ENCODE assay signal across 22 cellular contexts in the genomic region with DNA sequence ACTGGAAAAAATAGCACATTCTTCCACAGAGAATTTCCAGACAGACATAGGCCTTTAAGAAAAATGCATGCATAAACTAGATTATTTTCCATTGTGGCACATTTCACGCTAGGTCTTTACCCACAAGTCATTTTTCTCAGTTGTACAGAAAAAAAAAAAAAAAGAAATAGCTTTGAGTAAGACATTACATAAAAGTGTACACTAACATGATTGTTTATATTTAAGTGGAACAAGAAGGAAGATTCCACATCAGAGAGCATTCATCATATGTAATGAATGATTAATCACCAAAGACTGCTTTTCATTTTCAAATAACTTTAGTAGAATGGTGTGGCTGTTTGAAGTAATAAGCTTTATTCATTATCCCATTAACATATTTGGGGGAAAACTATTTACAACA.
"Had no signal": no experiment of that assay in that cellular context is flagged by ENCODE, and none has a peak within 500 bp of the region (broad histone marks: within the 10 kb centered on the region; RNA-seq: fewer than 3 reads in every experiment).

No MANE protein-coding gene starts in this region.

- ATAC-seq: stimulated activated effector memory CD8-positive, alpha-beta T cell treated with anti-CD3 and anti-CD28 coated beads, Interleukin-12 subunit alpha, Interleukin-12 subunit beta, amount 100 ng/mL, for 72 hours; stimulated activated memory B cell treated with anti-CD40 and anti-IgM and Interleukin-4, amounts not matched to agents 10 μg/mL and 1 μg/mL and 100 μg/mL, for 72 hours; stimulated activated naive B cell treated with anti-CD40 and anti-IgM and Interleukin-4, amounts not matched to agents 10 μg/mL and 1 μg/mL and 100 μg/mL, for 72 hours; stimulated activated naive CD8-positive, alpha-beta T cell treated with anti-CD3 and anti-CD28 coated beads, Interleukin-15, amount 100 ng/mL, for 72 hours; stimulated activated naive CD8-positive, alpha-beta T cell treated with anti-CD3 and anti-CD28 coated beads, Interleukin-15, Interleukin-2, amounts not matched to agents 100 U/mL and 50 U/mL, for 24 hours; upper lobe of right lung had no signal

- DNase-seq: stimulated activated CD4-positive, alpha-beta T cell treated with anti-CD3 and anti-CD28 coated beads, Interleukin-2, amount 100 ng/mL, for 48 hours; stimulated activated CD4-positive, alpha-beta T cell treated with anti-CD3 and anti-CD28 coated beads, Interleukin-4, amount 100 ng/mL, for 1 hour; stimulated activated CD4-positive, alpha-beta T cell treated with anti-CD3 and anti-CD28 coated beads, Interleukin-4, amount 100 ng/mL, for 24 hours; stimulated activated CD4-positive, alpha-beta T cell treated with anti-CD3 and anti-CD28 coated beads, Interleukin-4, amount 100 ng/mL, for 4 hours; stimulated activated CD8-positive, alpha-beta memory T cell treated with anti-CD3 and anti-CD28 coated beads, Interleukin-4, amount 100 ng/mL, for 48 hours; stimulated activated naive B cell treated with anti-CD40 and anti-IgM and Interleukin-4, amounts not matched to agents 10 μg/mL and 1 μg/mL and 100 μg/mL, for 72 hours; stimulated activated naive CD4-positive, alpha-beta T cell; stimulated activated naive CD4-positive, alpha-beta T cell treated with Interleukin-2 at 50 U/mL for 16 hours; stimulated activated naive CD8-positive, alpha-beta T cell treated with anti-CD3 and anti-CD28 coated beads, Interleukin-15, amount 100 ng/mL, for 72 hours; stimulated activated naive CD8-positive, alpha-beta T cell treated with anti-CD3 and anti-CD28 coated beads, Interleukin-15, Interleukin-2, amounts not matched to agents 100 U/mL and 50 U/mL, for 24 hours; stomach; substantia nigra; testis; thyroid gland; tibial artery; transverse colon; trophoblast cell; upper lobe of left lung; upper lobe of right lung; uterus had no signal
